Comparison of ENCODE assay signal across 7 cellular contexts in the genomic region with DNA sequence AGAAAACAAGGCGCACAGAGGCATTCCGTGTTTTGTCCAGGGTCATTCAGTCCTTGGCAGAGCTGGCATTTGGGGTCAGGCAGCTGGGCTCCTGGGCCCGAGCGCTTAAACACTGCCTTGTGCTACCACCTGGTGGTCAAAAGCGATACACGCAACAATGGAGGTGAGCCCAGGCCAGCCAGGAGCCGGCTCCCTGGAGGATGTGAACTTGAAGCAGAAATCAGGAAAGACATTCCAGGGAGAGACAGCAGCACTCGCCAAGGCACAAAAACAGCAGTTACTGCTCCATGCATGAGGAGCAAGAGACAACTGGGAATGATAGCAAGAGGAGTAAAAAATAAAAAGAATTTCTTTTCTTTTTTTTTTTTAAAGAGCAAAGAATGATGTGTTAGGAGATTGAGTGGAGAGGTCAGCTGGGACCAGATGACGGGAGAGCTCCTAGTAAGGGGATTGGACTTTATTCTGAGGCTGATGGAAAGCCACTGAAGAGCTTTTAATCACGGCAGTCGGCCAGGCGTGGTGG. TPM values are rescaled to one million over a fixed set of nuclear protein-coding genes. Genes with fewer than 3 reads are reported as not detected.
DNase-seq lines count a peak whose midpoint lies in the region; ATAC-seq and TF ChIP-seq lines count a peak whose summit lies in the region.

No MANE protein-coding gene starts in this region.

- TF ChIP-seq CTCF in GM12872 (IDR thresholded peaks at IDR 0.05; ENCODE audit: insufficient read depth, low read depth, low read length) (peak; percentile 82), LNCaP clone FGC (IDR thresholded peaks at IDR 0.05; ENCODE audit: control insufficient read depth, extremely low read depth, insufficient read depth) (peak; percentile 81), right atrium auricular region (IDR thresholded peaks at IDR 0.05) (peak; percentile 73 to 88), gastrocnemius medialis (IDR thresholded peaks at IDR 0.05 in 4 of 5, conservative IDR thresholded peaks at IDR 0.05 in 1 of 5) (peak; percentile 51 to 79 (median 70))

- H3K36me3 ChIP-seq in H7 (replicated peaks; ENCODE audit: control insufficient read depth, insufficient read depth, low read length): no peaks in the 10 kb centered on the region
- H3K36me3 ChIP-seq in right atrium auricular region: no peaks in the 10 kb centered on the region
- H3K36me3 ChIP-seq in gastrocnemius medialis: no peaks in the 10 kb centered on the region

- DNase-seq in H7 (peak; percentile 84), LNCaP clone FGC (ENCODE audit: low read depth) (no peak), T follicular helper cell (ENCODE audit: low read depth) (peak; percentile 31), amniotic epithelial cell (ENCODE audit: low read depth) (peak; percentile 62), right atrium auricular region (ENCODE audit: low spot score) (peak; percentile 89), gastrocnemius medialis (peak; percentile 33 to 53)

- TF ChIP-seq POLR2A in gastrocnemius medialis (IDR thresholded peaks at IDR 0.05): no peak

- H3K9me3 ChIP-seq in right atrium auricular region (no peaks in the 10 kb centered on the region), gastrocnemius medialis (no peaks in the 10 kb centered on the region)

- H3K4me3 ChIP-seq in H7 (ENCODE audit: insufficient read depth, low read depth, low read length) (no peak overlapping the region), LNCaP clone FGC (ENCODE audit: low read depth, low read length) (no peak overlapping the region), right atrium auricular region (no peak overlapping the region), gastrocnemius medialis (no peak overlapping the region)

- in situ Hi-C loops in gastrocnemius medialis (cut with MboI; ENCODE audit: low sequenced_read_pairs in 4 of 4): loop anchor here (5.0 to 25.0 kb wide), 7 partner anchors 102 to 362 kb away; a partner anchor contains a TSS

- peaks cover 0 to 11% of the 10 kb centered on the region in 2 donors for H3K4me1 ChIP-seq in right atrium auricular region
- H3K4me1 ChIP-seq in gastrocnemius medialis: no peaks in the 10 kb centered on the region

- ATAC-seq in gastrocnemius medialis: peak; percentile 68

- no peaks in the 10 kb centered on the region for H3K27me3 ChIP-seq in H7 (ENCODE audit: control insufficient read depth, insufficient read depth, low read length)
- no peaks in the 10 kb centered on the region for H3K27me3 ChIP-seq in right atrium auricular region
- H3K27me3 ChIP-seq in gastrocnemius medialis: no peaks in the 10 kb centered on the region

- H3K27ac ChIP-seq in right atrium auricular region (peak overlapping the region in 1 of 2 donors; percentile 17), gastrocnemius medialis (no peak overlapping the region)

- intact Hi-C loops in gastrocnemius medialis (cut with DNase I; ENCODE audit: low total_unique reads): loop anchor here (1.0 to 2.0 kb wide), 2 partner anchors 108 to 360 kb away; no protein-coding TSS in a partner anchor

RNA-seq across cellular contexts. Expression of a gene that starts 20.7 kb away (rescaled TPM):
- not detected in 2 replicates for total RNA-seq in H7 (2014; rRNA removed; shearing (Covaris generic))
- total RNA-seq in right atrium auricular region (not detected), gastrocnemius medialis (not detected)

RNA-seq across cellular contexts. Expression of a gene that starts 38.3 kb away (rescaled TPM):
- total RNA-seq in H7 (2014; rRNA removed; shearing (Covaris generic)): not detected in 2 replicates
- total RNA-seq in right atrium auricular region (not detected), gastrocnemius medialis (not detected)

RNA-seq across cellular contexts. Expression of a gene that starts 41.9 kb away (rescaled TPM):
- total RNA-seq in H7 (2014; rRNA removed; shearing (Covaris generic)): not detected in 2 replicates
- total RNA-seq in right atrium auricular region: not detected
- not detected for total RNA-seq in gastrocnemius medialis

RNA-seq across cellular contexts. Expression of a gene that starts 47.2 kb away (rescaled TPM):
- not detected in 2 replicates for total RNA-seq in H7 (2014; rRNA removed; shearing (Covaris generic))
- total RNA-seq in right atrium auricular region: not detected
- 1 to 10 TPM in 1 of 4 donors, under 1 TPM in 1, not detected in 2; 0.40 to 1.5 TPM for total RNA-seq in gastrocnemius medialis

RNA-seq across cellular contexts. Expression of a gene that starts 48.6 kb away (rescaled TPM):
- 1.1 and 1.7 TPM in 2 replicates for total RNA-seq in H7 (2014; rRNA removed; shearing (Covaris generic))
- 1 to 10 TPM; 1.0 to 3.5 TPM for total RNA-seq in right atrium auricular region
- total RNA-seq in gastrocnemius medialis: under 1 TPM in 3 of 4 donors, not detected in 1; 0.20 to 0.82 (median 0.80) TPM
